In genomic region chr12:118059645-118060275, GRCh38 we compare ENCODE assay signal across 8 cellular contexts. TPM values are rescaled to one million over a fixed set of nuclear protein-coding genes. Genes with fewer than 3 reads are reported as not detected.
DNase-seq lines count a peak whose midpoint lies in the region; ATAC-seq, FAIRE-seq and TF ChIP-seq lines count a peak whose summit lies in the region.

No MANE protein-coding gene starts in this region.

- H3K9me3 Mint-ChIP-seq in activated naive CD8-positive, alpha-beta T cell treated with anti-CD3 and anti-CD28 coated beads, Interleukin-2, amount 10 ng/mL, durations not matched to agents 7 days and 5 days = no peaks in the 10 kb centered on the region

- 4 to 17% (median 9%) methylated on average over 6 to 8 of the region's 8 CpGs for WGBS in heart left ventricle, 4 donors

- POLR2A ChIA-PET in activated naive CD8-positive, alpha-beta T cell treated with anti-CD3 and anti-CD28 coated beads, Interleukin-2, amount 10 ng/mL, durations not matched to agents 7 days and 5 days (lab: Charles Lee) = interaction anchor here (0.6 to 2.7 kb wide), 3 partner anchors 16 to 76 kb away, joined by 4 to 13 read pairs (median 4); partner anchors contain the start of genes PEBP1 and RFC5

- H3K4me1 ChIP-seq in heart left ventricle = peaks cover 0 to 67% (median 45%) of the 10 kb centered on the region in 12 donors
- peaks cover 13 to 18% of the 10 kb centered on the region in 2 donors for H3K4me1 ChIP-seq in kidney (ENCODE audit: control insufficient read depth in 1 of 2, insufficient read depth in 1 of 2, low read depth in 1 of 2, low read length in 2 of 2)

- H3K27me3 Mint-ChIP-seq in activated naive CD8-positive, alpha-beta T cell treated with anti-CD3 and anti-CD28 coated beads, Interleukin-2, amount 10 ng/mL, durations not matched to agents 7 days and 5 days = no peaks in the 10 kb centered on the region

- H3K27me3 ChIP-seq in heart left ventricle = no peaks in the 10 kb centered on the region

- H3K9me3 ChIP-seq in heart left ventricle (no peaks in the 10 kb centered on the region), kidney (ENCODE audit: control insufficient read depth in 1 of 2, low read length in 2 of 2) (no peaks in the 10 kb centered on the region)

- no peak for TF ChIP-seq CTCF in heart left ventricle (IDR thresholded peaks at IDR 0.05)
- TF ChIP-seq CTCF in kidney (IDR thresholded peaks at IDR 0.05; ENCODE audit: borderline replicate concordance, extremely low read depth, insufficient read depth) = no peak

- peak overlapping the region; percentile 85 for H3K27ac Mint-ChIP-seq in activated naive CD8-positive, alpha-beta T cell treated with anti-CD3 and anti-CD28 coated beads, Interleukin-2, amount 10 ng/mL, durations not matched to agents 7 days and 5 days

- no peak for FAIRE-seq in kidney (lab: Jason Lieb, UNC)

- H3K36me3 Mint-ChIP-seq in activated naive CD8-positive, alpha-beta T cell treated with anti-CD3 and anti-CD28 coated beads, Interleukin-2, amount 10 ng/mL, durations not matched to agents 7 days and 5 days = peaks cover 6% of the 10 kb centered on the region

- intact Hi-C loops in heart left ventricle (cut with DNase I) (loop anchor here in 7 of 10 donors (2.0 to 5.0 kb wide), 8 partner anchors 42 to 318 kb away; partner anchors contain the start of genes VSIG10 (in 5 of the 7), RFC5 (in 3 of the 7), SUDS3 (in 2 of the 7) and TAOK3 (in 1 of the 7)), Right ventricle myocardium superior (cut with DNase I) (no loop called here), kidney (cut with DNase I) (no loop called here)

- DNase-seq in heart left ventricle = no peak
- DNase-seq in Right ventricle myocardium superior = no peak
- DNase-seq in activated naive CD8-positive, alpha-beta T cell treated with anti-CD3 and anti-CD28 coated beads, Interleukin-2, amount 10 ng/mL, durations not matched to agents 7 days and 5 days = no peak
- no peak for DNase-seq in kidney
- no peak for DNase-seq in NOMO-1 (lab: John Stamatoyannopoulos, UW; ENCODE audit: unreplicated experiment in 2 of 2)
- DNase-seq in D341Med (ENCODE audit: low spot score) = no peak
- DNase-seq in NCI-H446 (lab: John Stamatoyannopoulos, UW) = no peak

- TF ChIP-seq POLR2A in heart left ventricle (IDR thresholded peaks at IDR 0.05) = no peak

- peak in 2 of 4 donors; percentile 5 to 33 for ATAC-seq in heart left ventricle
- no peak for ATAC-seq in Right ventricle myocardium superior (ENCODE audit: poor library complexity)
- no peak for ATAC-seq in activated naive CD8-positive, alpha-beta T cell treated with anti-CD3 and anti-CD28 coated beads, Interleukin-2, amount 10 ng/mL, durations not matched to agents 7 days and 5 days (ENCODE audit: low read depth)

- H3K9ac ChIP-seq in kidney (ENCODE audit: low read length in 2 of 2) = peak overlapping the region; percentile 97 to 98

- peak overlapping the region; percentile 93 to 100 (median 98) for H3K27ac ChIP-seq in heart left ventricle
- peak overlapping the region; percentile 96 to 97 for H3K27ac ChIP-seq in kidney (ENCODE audit: low read depth in 2 of 2, low read length in 2 of 2)
- peak overlapping the region; percentile 80 for H3K27ac ChIP-seq in temporal lobe (ENCODE audit: low read depth, low read length)

- peak overlapping the region; percentile 86 for H3K4me3 Mint-ChIP-seq in activated naive CD8-positive, alpha-beta T cell treated with anti-CD3 and anti-CD28 coated beads, Interleukin-2, amount 10 ng/mL, durations not matched to agents 7 days and 5 days

- H3K36me3 ChIP-seq in heart left ventricle = no peaks in the 10 kb centered on the region
- H3K36me3 ChIP-seq in kidney (ENCODE audit: control insufficient read depth in 1 of 2, insufficient read depth in 2 of 2, low read length in 2 of 2) = no peaks in the 10 kb centered on the region

- peaks cover 42% of the 10 kb centered on the region for H3K4me1 Mint-ChIP-seq in activated naive CD8-positive, alpha-beta T cell treated with anti-CD3 and anti-CD28 coated beads, Interleukin-2, amount 10 ng/mL, durations not matched to agents 7 days and 5 days

- peak overlapping the region in 11 of 12 donors; percentile 64 to 99 (median 80) for H3K4me3 ChIP-seq in heart left ventricle
- H3K4me3 ChIP-seq in kidney (ENCODE audit: low read length in 2 of 2) = peak overlapping the region; percentile 86 to 95

RNA-seq across cellular contexts. Expression of gene WSB2, which starts 1.2 kb away (rescaled TPM):
- 100 to 1,000 TPM in 8 of 9 donors, 10 to 100 TPM in 1; 89.1 to 162 (median 105) TPM for total RNA-seq in heart left ventricle
- polyA plus RNA-seq in heart left ventricle = 100 to 1,000 TPM in 1 of 2 donors, 10 to 100 TPM in 1; 51.8 to 152 TPM
- 98.1 TPM for total RNA-seq in Right ventricle myocardium superior
- 10 to 100 TPM; 48.2 to 50.6 TPM for total RNA-seq in activated naive CD8-positive, alpha-beta T cell treated with anti-CD3 and anti-CD28 coated beads, Interleukin-2, amount 10 ng/mL, durations not matched to agents 7 days and 5 days
- total RNA-seq in kidney = 72.5 TPM
- 48.8 TPM for polyA plus RNA-seq in kidney (ENCODE audit: insufficient read depth, low read depth, low replicate concordance)
- 215 TPM for total RNA-seq in temporal lobe

RNA-seq across cellular contexts. Expression of gene RFC5, which starts 43.3 kb away (rescaled TPM):
- 1 to 10 TPM; 3.5 to 6.9 (median 4.7) TPM for total RNA-seq in heart left ventricle
- 1 to 10 TPM; 2.3 to 8.2 TPM for polyA plus RNA-seq in heart left ventricle
- 3.5 TPM for total RNA-seq in Right ventricle myocardium superior
- 10 to 100 TPM; 42.7 to 44.9 TPM for total RNA-seq in activated naive CD8-positive, alpha-beta T cell treated with anti-CD3 and anti-CD28 coated beads, Interleukin-2, amount 10 ng/mL, durations not matched to agents 7 days and 5 days
- total RNA-seq in kidney = 13.0 TPM
- polyA plus RNA-seq in kidney (ENCODE audit: insufficient read depth, low read depth, low replicate concordance) = 7.0 TPM
- total RNA-seq in temporal lobe = 16.5 TPM

RNA-seq across cellular contexts. Expression of gene VSIG10, which starts 44.1 kb away (rescaled TPM):
- total RNA-seq in heart left ventricle (10 to 100 TPM in 6 of 9 donors, 1 to 10 TPM in 3; 6.9 to 17.7 (median 10.7) TPM), Right ventricle myocardium superior (12.0 TPM), kidney (26.1 TPM), temporal lobe (8.4 TPM)
- polyA plus RNA-seq in heart left ventricle (10 to 100 TPM in 1 of 2 donors, 1 to 10 TPM in 1; 6.3 to 11.3 TPM), kidney (ENCODE audit: insufficient read depth, low read depth, low replicate concordance) (15.8 TPM)
- total RNA-seq in activated naive CD8-positive, alpha-beta T cell treated with anti-CD3 and anti-CD28 coated beads, Interleukin-2, amount 10 ng/mL, durations not matched to agents 7 days and 5 days = 1 to 10 TPM; 7.6 to 8.5 TPM

Comparison
In these comparisons a context has a peak if more than half of its experiments do, and no peak if none do; other contexts are left out.
1. intact Hi-C loops: an anchor here in heart left ventricle (2.0 to 5.0 kb wide); none called in Right ventricle myocardium superior and kidney.